ENCODE assay signal across 1 cellular context in genomic region chr6:113287396-113287795, GRCh38.
TF ChIP-seq lines count a peak whose summit lies in the region.

No MANE protein-coding gene starts in this region.

TF ChIP-seq in GM12878, 131 proteins besides CTCF, POLR2A, EP300 and RAD21 (continued from another document and continues in another):
- TF ChIP-seq CUX1 (IDR thresholded peaks at IDR 0.05; ENCODE audit: insufficient replicate concordance, low read depth, low read length) (no peak), SUPT20H (IDR thresholded peaks at IDR 0.05; ENCODE audit: borderline replicate concordance, control insufficient read depth, low read depth, low read length) (no peak), GATAD2B (conservative IDR thresholded peaks at IDR 0.05; ENCODE audit: low read depth) (no peak), ASH2L (IDR thresholded peaks at IDR 0.05; ENCODE audit: borderline replicate concordance, low read depth) (no peak), PBX3 (IDR thresholded peaks at IDR 0.05; ENCODE audit: insufficient replicate concordance, low read depth, low read length) (no peak), CREB1 (IDR thresholded peaks at IDR 0.05; ENCODE audit: low read depth) (no peak), RELB (IDR thresholded peaks at IDR 0.05; ENCODE audit: low read depth) (peak; percentile 79), SKIL (IDR thresholded peaks at IDR 0.05; ENCODE audit: low read depth, poor library complexity, severe bottlenecking) (no peak), ZNF217 (IDR thresholded peaks at IDR 0.05) (peak; percentile 26; the same call in 1 of the 2 replicates), TCF7 (IDR thresholded peaks at IDR 0.05; ENCODE audit: borderline replicate concordance) (no peak), NFIC (IDR thresholded peaks at IDR 0.05; ENCODE audit: low read depth, low read length) (peak; percentile 75; the same call in 1 of the 2 replicates), TCF3 (IDR thresholded peaks at IDR 0.05; ENCODE audit: borderline replicate concordance, insufficient read depth, low read depth, low read length) (no peak), YBX1 (IDR thresholded peaks at IDR 0.05) (no peak), ZNF24 (IDR thresholded peaks at IDR 0.05) (peak; percentile 78), FOXK2 (IDR thresholded peaks at IDR 0.05) (no peak), POU2F2 (IDR thresholded peaks at IDR 0.05; ENCODE audit: borderline replicate concordance, low read depth, low read length) (no peak), TCF12 (IDR thresholded peaks at IDR 0.05; ENCODE audit: low read depth, low read length) (no peak), EZH2 (IDR thresholded peaks at IDR 0.05; ENCODE audit: borderline replicate concordance, control insufficient read depth, low read depth, low read length) (no peak), TARDBP (IDR thresholded peaks at IDR 0.05; ENCODE audit: borderline replicate concordance) (no peak), SPI1 (IDR thresholded peaks at IDR 0.05; ENCODE audit: borderline replicate concordance, insufficient read depth, low read depth, low read length) (no peak), GABPA (IDR thresholded peaks at IDR 0.05; ENCODE audit: low read depth) (no peak), BRCA1 (IDR thresholded peaks at IDR 0.05; ENCODE audit: low read depth, low read length) (no peak), CEBPZ (IDR thresholded peaks at IDR 0.05; ENCODE audit: low read depth, low read length) (no peak), SMAD5 (IDR thresholded peaks at IDR 0.05; ENCODE audit: low read depth) (no peak), ZBTB33 (IDR thresholded peaks at IDR 0.05) (no peak), MTA3 (IDR thresholded peaks at IDR 0.05; ENCODE audit: borderline replicate concordance, low read length) (no peak), BCLAF1 (IDR thresholded peaks at IDR 0.05) (no peak), JUND (IDR thresholded peaks at IDR 0.05; ENCODE audit: low read depth, low read length) (no peak), ZSCAN29 (IDR thresholded peaks at IDR 0.05) (no peak), BCL11A (IDR thresholded peaks at IDR 0.05; ENCODE audit: low read depth, low read length) (peak; percentile 72), ATF7 (IDR thresholded peaks at IDR 0.05; ENCODE audit: low read depth) (no peak), E4F1 (IDR thresholded peaks at IDR 0.05; ENCODE audit: borderline replicate concordance, partially characterized antibody) (no peak)
